Comparison of ENCODE assay signal across 11 cellular contexts in genomic region chr7:75054744-75055527, GRCh38. TPM values are rescaled to one million over a fixed set of nuclear protein-coding genes. Genes with fewer than 3 reads are reported as not detected.
DNase-seq lines count a peak whose midpoint lies in the region; TF ChIP-seq lines count a peak whose summit lies in the region.
"Had no signal": no experiment of that assay in that cellular context is flagged by ENCODE, and none has a peak within 500 bp of the region (broad histone marks: within the 10 kb centered on the region; RNA-seq: fewer than 3 reads in every experiment).

No MANE protein-coding gene starts in this region.

- H3K4me3 ChIP-seq in foreskin fibroblast (ENCODE audit: low read depth in 1 of 2, low read length in 2 of 2): no peak overlapping the region
- H3K4me3 ChIP-seq in BE2C (ENCODE audit: low read depth, low read length): no peak overlapping the region

- no peaks in the 10 kb centered on the region; the same call in 1 of the 2 replicates for H3K4me1 ChIP-seq in BE2C

- TF ChIP-seq CTCF in foreskin fibroblast (IDR thresholded peaks at IDR 0.05; ENCODE audit: low read depth, low read length) (no peak), BE2C (IDR thresholded peaks at IDR 0.05; ENCODE audit: low read depth, low read length) (no peak)

- H3K36me3 ChIP-seq in BE2C: peaks cover 58% of the 10 kb centered on the region

- CTCF ChIA-PET in HEK293T (lab: Yijun Ruan, JAX): no interaction called here

- H3K27me3 ChIP-seq in BE2C: no peaks in the 10 kb centered on the region

- H3K9me3 ChIP-seq in BE2C: no peaks in the 10 kb centered on the region

- POLR2A ChIA-PET in HEK293T (lab: Yijun Ruan, JAX): no interaction called here

- DNase-seq in AG08395 (ENCODE audit: low spot score) (peak; percentile 96), RPMI7951 (ENCODE audit: low read depth) (peak; percentile 98), foreskin fibroblast (peak; percentile 87 to 94), non-pigmented ciliary epithelial cell (ENCODE audit: low read depth) (peak; percentile 56), NCI-H2171 (lab: John Stamatoyannopoulos, UW) (no peak), BE2C (no peak), HEK293T (ENCODE audit: extremely low spot score) (no peak)
- no peak for DNase-seq in effector CD8-positive, alpha-beta T cell (lab: John Stamatoyannopoulos, UW)
- DNase-seq: CD8-positive, alpha-beta T cell; naive thymus-derived CD8-positive, alpha-beta T cell; stimulated activated naive CD8-positive, alpha-beta T cell treated with anti-CD3 and anti-CD28 coated beads, Interleukin-15, Interleukin-2, amounts not matched to agents 100 U/mL and 50 U/mL, for 24 hours had no signal

TF ChIP-seq in HEK293T, 16 proteins besides CTCF, POLR2A, EP300 and RAD21:
- TF ChIP-seq PKNOX1 (IDR thresholded peaks at IDR 0.05) (no peak), TARDBP (IDR thresholded peaks at IDR 0.05) (no peak), FOXM1 (IDR thresholded peaks at IDR 0.05; ENCODE audit: borderline replicate concordance) (no peak), ARNT (IDR thresholded peaks at IDR 0.05) (no peak), FOXA1 (IDR thresholded peaks at IDR 0.05) (no peak)

RNA-seq across cellular contexts. Expression of gene RCC1L, which starts 18.7 kb away (rescaled TPM):
- total RNA-seq in RPMI7951 (2014; rRNA removed; shearing (Covaris generic)): 41.6 and 46.1 TPM in 2 replicates
- polyA plus RNA-seq in BE2C (2012; ENCODE audit: insufficient read depth, insufficient read length, low read depth): 59.4 TPM

RNA-seq across cellular contexts. Expression of gene GTF2IRD2B, which starts 37.5 kb away (rescaled TPM):
- 37.9 and 41.6 TPM in 2 replicates for total RNA-seq in RPMI7951 (2014; rRNA removed; shearing (Covaris generic))
- polyA plus RNA-seq in BE2C (2012; ENCODE audit: insufficient read depth, insufficient read length, low read depth): 17.1 TPM

Comparison
In these comparisons a context has a peak if more than half of its experiments do, and no peak if none do; other contexts are left out.
1. DNase-seq: peak in AG08395 (single experiment), RPMI7951 (single experiment), foreskin fibroblast (2 of 2) and non-pigmented ciliary epithelial cell (single experiment); none in NCI-H2171 (single experiment), BE2C (single experiment), HEK293T (single experiment) and effector CD8-positive, alpha-beta T cell (single experiment).